Comparison of ENCODE assay signal across 9 cellular contexts in the genomic region with DNA sequence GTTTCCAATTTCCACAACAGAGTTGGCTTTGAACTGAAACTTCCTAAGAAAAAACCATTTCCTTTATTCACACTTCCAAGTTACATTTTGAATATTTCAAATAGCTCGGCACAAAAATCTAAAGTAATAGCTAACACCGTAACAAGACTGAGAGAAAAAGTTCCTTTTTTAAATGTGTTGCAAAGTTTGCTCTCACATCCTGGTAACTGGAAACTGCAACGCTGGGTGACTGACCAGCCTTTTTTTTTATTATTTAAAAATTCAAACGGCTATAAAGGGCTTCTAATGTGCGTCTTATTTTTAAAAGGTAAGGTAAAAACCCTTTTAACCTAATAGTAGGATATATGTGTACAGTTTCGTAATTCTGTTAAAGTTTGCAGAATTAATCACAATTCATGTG. TPM values are rescaled to one million over a fixed set of nuclear protein-coding genes. Genes with fewer than 3 reads are reported as not detected.
DNase-seq lines count a peak whose midpoint lies in the region; ATAC-seq, FAIRE-seq and TF ChIP-seq lines count a peak whose summit lies in the region.
"Had no signal": no experiment of that assay in that cellular context is flagged by ENCODE, and none has a peak within 500 bp of the region (broad histone marks: within the 10 kb centered on the region; RNA-seq: fewer than 3 reads in every experiment).

No MANE protein-coding gene starts in this region.

- H3K9me1 ChIP-seq in keratinocyte (ENCODE audit: control insufficient read depth, extremely low read depth, insufficient read depth, low read length): no peaks in the 10 kb centered on the region

- peaks cover 9% of the 10 kb centered on the region for H3K36me3 Mint-ChIP-seq in activated CD4-positive, alpha-beta T cell treated with anti-CD3 and anti-CD28 coated beads, Interleukin-2, amount 10 ng/mL, durations not matched to agents 7 days and 5 days (ENCODE audit: low read depth)
- peaks cover 0 to 15% of the 10 kb centered on the region in 2 donors for H3K36me3 Mint-ChIP-seq in activated naive CD4-positive, alpha-beta T cell treated with anti-CD3 and anti-CD28 coated beads, Interleukin-2, amount 50 U/mL, for 72 hours

- H3K4me1 ChIP-seq in keratinocyte (ENCODE audit: control insufficient read depth, extremely low read depth, insufficient read depth, low read length): peaks cover 19% of the 10 kb centered on the region
- peaks cover 37 to 46% of the 10 kb centered on the region in 2 donors for H3K4me1 ChIP-seq in thoracic aorta (ENCODE audit: control insufficient read depth in 1 of 2, low read depth in 2 of 2)

- peaks cover 59% of the 10 kb centered on the region for H3K4me1 Mint-ChIP-seq in activated CD4-positive, alpha-beta T cell treated with anti-CD3 and anti-CD28 coated beads, Interleukin-2, amount 10 ng/mL, durations not matched to agents 7 days and 5 days

- H3K36me3 ChIP-seq in keratinocyte (ENCODE audit: control insufficient read depth in 2 of 2, extremely low read depth in 1 of 2, insufficient read depth in 2 of 2, low read length in 2 of 2) (peaks cover 0 to 2% of the 10 kb centered on the region in 2 experiments), thoracic aorta (no peaks in the 10 kb centered on the region)

- peak overlapping the region; percentile 68 for H3K27ac ChIP-seq in keratinocyte (ENCODE audit: control insufficient read depth, insufficient read depth, low read length)
- H3K27ac ChIP-seq in thoracic aorta: peak overlapping the region; percentile 98

- H3K27me3 Mint-ChIP-seq in activated CD4-positive, alpha-beta T cell treated with anti-CD3 and anti-CD28 coated beads, Interleukin-2, amount 10 ng/mL, durations not matched to agents 7 days and 5 days: no peaks in the 10 kb centered on the region

- DNase-seq in activated CD4-positive, alpha-beta T cell treated with anti-CD3 and anti-CD28 coated beads, Interleukin-2, amount 10 ng/mL, durations not matched to agents 7 days and 5 days: no peak
- no peak for DNase-seq in activated CD4-positive, alpha-beta T cell treated with anti-CD3 and anti-CD28 coated beads for 48 hours
- DNase-seq in activated naive CD4-positive, alpha-beta T cell treated with anti-CD3 and anti-CD28 coated beads, Interleukin-2, amount 50 U/mL, for 72 hours (ENCODE audit: low spot score in 2 of 2): no peak
- DNase-seq in keratinocyte (ENCODE audit: low read depth, low spot score) (no peak), thoracic aorta (ENCODE audit: low spot score) (no peak), GM19238 (ENCODE audit: insufficient read length, low spot score) (no peak), NCI-H1417 treated with DMSO at 0.1 percent for 48 hours (lab: John Stamatoyannopoulos, UW) (no peak)
- DNase-seq: NCI-H1092 had no signal

- no peaks in the 10 kb centered on the region for H3K9me3 Mint-ChIP-seq in activated CD4-positive, alpha-beta T cell treated with anti-CD3 and anti-CD28 coated beads, Interleukin-2, amount 10 ng/mL, durations not matched to agents 7 days and 5 days
- no peaks in the 10 kb centered on the region for H3K9me3 Mint-ChIP-seq in activated naive CD4-positive, alpha-beta T cell treated with anti-CD3 and anti-CD28 coated beads, Interleukin-2, amount 50 U/mL, for 72 hours

- dilution Hi-C loops in keratinocyte (cut with MboI; ENCODE audit: extremely low pct_ligation_motif_present, low sequenced_read_pairs): loop anchor here (25.0 kb wide), 1 partner anchor 111 kb away; no protein-coding TSS in a partner anchor

- no peak for FAIRE-seq in keratinocyte (lab: Jason Lieb, UNC)

- H4K20me1 ChIP-seq in keratinocyte (ENCODE audit: control insufficient read depth, extremely low read depth, insufficient read depth, low read length): no peaks in the 10 kb centered on the region

- TF ChIP-seq CTCF in keratinocyte (optimal IDR thresholded peaks at IDR 0.05 in 1 of 3, IDR thresholded peaks at IDR 0.05 in 1 of 3, conservative IDR thresholded peaks at IDR 0.05 in 1 of 3; ENCODE audit: extremely low read depth in 1 of 3, insufficient read depth in 2 of 3, low read length in 3 of 3): no peak
- no peak for TF ChIP-seq CTCF in thoracic aorta (IDR thresholded peaks at IDR 0.05)

- H3K4me3 ChIP-seq in keratinocyte (ENCODE audit: control insufficient read depth in 2 of 3, extremely low read depth in 1 of 3, insufficient read depth in 2 of 3, low read depth in 1 of 3, low read length in 3 of 3) (peak overlapping the region; percentile 88 to 96 (median 90)), thoracic aorta (peak overlapping the region; percentile 94)

- H2AFZ ChIP-seq in keratinocyte (ENCODE audit: control insufficient read depth, low read length): no peak overlapping the region

- no peak for ATAC-seq in activated naive CD4-positive, alpha-beta T cell treated with anti-CD3 and anti-CD28 coated beads, Interleukin-2, amount 50 U/mL, for 72 hours
- ATAC-seq in thoracic aorta (ENCODE audit: insufficient number of reproducible peaks, low FRiP score, low read depth) (no peak), GM19351 (IDR thresholded peaks at IDR 0.05; ENCODE audit: unreplicated experiment) (no peak)

- H3K4me3 Mint-ChIP-seq in activated CD4-positive, alpha-beta T cell treated with anti-CD3 and anti-CD28 coated beads, Interleukin-2, amount 10 ng/mL, durations not matched to agents 7 days and 5 days: peak overlapping the region; percentile 85

- POLR2A ChIA-PET in activated CD4-positive, alpha-beta T cell treated with anti-CD3 and anti-CD28 coated beads, Interleukin-2, amount 10 ng/mL, durations not matched to agents 7 days and 5 days (lab: Charles Lee): interaction anchor here (1.2 to 3.4 kb wide), 4 partner anchors 19 to 150 kb away, joined by 3 to 16 read pairs (median 9); a partner anchor contains a TSS

- peak overlapping the region; percentile 88 for H3K27ac Mint-ChIP-seq in activated CD4-positive, alpha-beta T cell treated with anti-CD3 and anti-CD28 coated beads, Interleukin-2, amount 10 ng/mL, durations not matched to agents 7 days and 5 days
- H3K27ac Mint-ChIP-seq in activated naive CD4-positive, alpha-beta T cell treated with anti-CD3 and anti-CD28 coated beads, Interleukin-2, amount 50 U/mL, for 72 hours: peak overlapping the region; percentile 47 to 89

- peak overlapping the region; percentile 95 for H3K4me2 ChIP-seq in keratinocyte (ENCODE audit: control insufficient read depth, extremely low read depth, insufficient read depth, low read depth, low read length)

- H3K79me2 ChIP-seq in keratinocyte (ENCODE audit: control insufficient read depth, insufficient read depth, low read length): peaks cover 64% of the 10 kb centered on the region

- H3K27me3 ChIP-seq in keratinocyte (ENCODE audit: control insufficient read depth, extremely low read depth, insufficient read depth, low read length): no peaks in the 10 kb centered on the region
- H3K27me3 ChIP-seq in thoracic aorta (replicated peaks; ENCODE audit: insufficient read depth): no peaks in the 10 kb centered on the region

- peak overlapping the region; percentile 85 for H3K9ac ChIP-seq in keratinocyte (ENCODE audit: control insufficient read depth, extremely low read depth, insufficient read depth, low read length)

- H3K9me3 ChIP-seq in keratinocyte (ENCODE audit: control insufficient read depth, low read depth, low read length): no peaks in the 10 kb centered on the region
- H3K9me3 ChIP-seq in thoracic aorta: no peaks in the 10 kb centered on the region

- CTCF ChIA-PET in activated CD4-positive, alpha-beta T cell treated with anti-CD3 and anti-CD28 coated beads, Interleukin-2, amount 10 ng/mL, durations not matched to agents 7 days and 5 days (lab: Charles Lee): interaction anchor here (0.7 to 3.1 kb wide), 13 partner anchors 10 to 184 kb away, joined by 3 to 11 read pairs (median 3); a partner anchor contains a TSS

RNA-seq across cellular contexts. Expression of a gene that starts 1.7 kb away (rescaled TPM):
- total RNA-seq in activated CD4-positive, alpha-beta T cell treated with anti-CD3 and anti-CD28 coated beads, Interleukin-2, amount 10 ng/mL, durations not matched to agents 7 days and 5 days: 10 to 100 TPM; 54.2 to 55.8 TPM
- 10 to 100 TPM; 49.1 to 61.8 TPM for total RNA-seq in activated naive CD4-positive, alpha-beta T cell treated with anti-CD3 and anti-CD28 coated beads, Interleukin-2, amount 50 U/mL, for 72 hours
- polyA plus RNA-seq in keratinocyte: 17.8 to 53.8 TPM (median 30.6 TPM) in 3 replicates
- polyA plus RNA-seq in keratinocyte (2011; ENCODE audit: low read depth): 11.8 TPM
- 15.8 and 35.3 TPM in 2 replicates for polyA plus RNA-seq in keratinocyte (2011; cell fraction: cytosol; rRNA removed)
- 26.2 and 31.7 TPM in 2 replicates for polyA plus RNA-seq in keratinocyte (2011; cell fraction: nucleus; rRNA removed)
- polyA plus RNA-seq in keratinocyte (2012; ENCODE audit: low replicate concordance): 16.5 and 27.9 TPM in 2 replicates
- polyA minus RNA-seq in keratinocyte: 3.2 to 49.0 TPM (median 23.1 TPM) in 3 replicates
- 20.0 TPM for polyA minus RNA-seq in keratinocyte (2011; cell fraction: cytosol; rRNA and poly(A)+ RNA removed)
- 14.8 and 34.1 TPM in 2 replicates for polyA minus RNA-seq in keratinocyte (2011; cell fraction: nucleus; rRNA and poly(A)+ RNA removed)
- 10 to 100 TPM; 60.1 to 64.7 TPM for total RNA-seq in thoracic aorta
